ENCODE assay signal across 1 cellular context in the genomic region with DNA sequence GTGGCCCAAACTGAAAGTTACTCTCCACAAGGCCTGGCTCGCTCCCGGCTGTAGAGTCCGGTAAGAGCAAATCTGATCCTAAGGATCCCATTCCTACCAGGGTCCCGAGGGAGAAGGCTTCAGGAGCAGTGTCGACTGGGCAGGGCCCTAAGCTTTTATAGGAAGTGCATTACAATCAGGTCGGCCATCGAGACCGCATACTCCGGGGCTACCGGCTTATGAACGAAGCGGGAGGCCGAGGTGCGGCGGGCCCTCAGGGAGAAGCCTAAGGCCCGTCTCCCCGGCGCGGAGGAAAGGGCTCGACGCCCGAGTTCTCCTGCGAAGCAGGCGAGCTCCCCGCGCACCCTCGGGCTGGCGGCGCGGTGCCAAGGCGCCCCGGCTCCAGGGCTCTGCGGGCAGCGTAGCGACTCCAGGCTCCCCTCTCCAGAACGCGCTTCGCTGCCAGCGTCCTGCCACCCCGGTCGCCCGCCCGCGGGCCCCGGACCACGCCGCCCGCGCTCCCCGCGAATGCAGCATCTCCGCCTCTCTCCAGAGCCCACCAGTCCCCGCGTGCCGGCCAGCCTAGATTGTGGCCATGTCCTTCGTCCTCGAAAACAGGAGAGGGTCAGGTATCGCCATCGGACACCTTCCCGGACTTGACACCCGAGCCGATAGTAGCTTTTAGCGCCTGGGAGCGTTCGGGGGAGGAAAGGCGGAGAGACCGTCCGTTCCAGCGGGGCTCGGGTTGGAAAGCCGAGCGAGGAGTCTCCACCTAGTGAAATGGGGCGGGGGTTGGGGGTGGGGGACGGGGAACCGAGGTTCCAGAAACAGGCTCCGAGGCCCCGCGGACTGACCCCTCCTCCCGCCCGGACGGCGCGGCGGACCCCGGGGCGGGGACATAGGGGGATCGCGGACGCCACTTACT.
TF ChIP-seq lines count a peak whose summit lies in the region.

No MANE protein-coding gene starts in this region.

TF ChIP-seq in IMR-90, 13 proteins besides CTCF, POLR2A, EP300 and RAD21:
- TF ChIP-seq MXI1 (IDR thresholded peaks at IDR 0.05; ENCODE audit: borderline replicate concordance, low read depth, low read length), result no peak
TF ChIP-seq in IMR-90: peak in this region for 0.
